19 cellular contexts compared by ENCODE assay signal in the genomic region with DNA sequence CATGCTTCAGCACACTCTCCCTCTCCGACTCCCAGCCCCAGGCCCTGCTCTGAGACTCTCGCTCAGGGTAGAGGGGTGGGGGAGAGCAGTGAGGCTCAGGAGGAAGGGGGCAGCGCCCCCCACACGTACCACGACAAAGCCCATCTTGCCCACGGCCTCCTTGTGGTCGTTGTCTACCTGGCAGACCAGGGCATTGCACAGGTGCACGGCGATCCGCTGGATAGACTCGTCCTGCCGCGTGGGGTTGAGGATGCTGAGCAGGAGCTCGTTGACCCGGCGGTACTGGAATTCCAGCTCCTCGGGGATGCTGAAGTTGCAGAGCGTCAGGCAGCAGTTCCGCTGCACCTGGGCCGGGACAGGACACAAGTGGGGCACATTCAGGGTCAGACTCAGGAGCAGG.
"Had no signal": no experiment of that assay in that cellular context is flagged by ENCODE, and none has a peak within 500 bp of the region (broad histone marks: within the 10 kb centered on the region; RNA-seq: fewer than 3 reads in every experiment).

No MANE protein-coding gene starts in this region.

- H3K4me1 ChIP-seq: body of pancreas, heart right ventricle had no signal

- H3K4me3 ChIP-seq: body of pancreas, cardiac muscle cell, heart right ventricle, lung had no signal

- H3K27me3 ChIP-seq: body of pancreas, cardiac muscle cell, heart right ventricle had no signal

- H3K4me3 Mint-ChIP-seq: activated CD4-positive, alpha-beta memory T cell treated with anti-CD3 and anti-CD28 coated beads, Interleukin-2, amount 10 ng/mL, durations not matched to agents 7 days and 5 days; activated CD4-positive, alpha-beta T cell treated with anti-CD3 and anti-CD28 coated beads, Interleukin-2, amount 10 ng/mL, durations not matched to agents 24 days and 14 days; activated naive CD4-positive, alpha-beta T cell treated with anti-CD3 and anti-CD28 coated beads, Interleukin-2, amount 10 ng/mL, durations not matched to agents 7 days and 5 days; naive thymus-derived CD4-positive, alpha-beta T cell had no signal

- H3K9me3 ChIP-seq: body of pancreas, heart right ventricle had no signal

- DNase-seq: activated CD4-positive, alpha-beta memory T cell treated with anti-CD3 and anti-CD28 coated beads, Interleukin-2, amount 10 ng/mL, durations not matched to agents 7 days and 5 days; activated CD4-positive, alpha-beta T cell treated with anti-CD3 and anti-CD28 coated beads, Interleukin-2, amount 10 ng/mL, durations not matched to agents 24 days and 14 days; activated effector memory CD4-positive, alpha-beta T cell treated with anti-CD3 and anti-CD28 coated beads, Interleukin-2, amount 50 U/mL, for 16 hours; activated naive CD4-positive, alpha-beta T cell treated with anti-CD3 and anti-CD28 coated beads, Interleukin-2, amount 10 ng/mL, durations not matched to agents 7 days and 5 days; anterior cingulate cortex; body of pancreas; foreskin fibroblast; heart right ventricle; naive thymus-derived CD4-positive, alpha-beta T cell; retina; stimulated activated CD4-positive, alpha-beta T cell treated with anti-CD3 and anti-CD28 coated beads, Interleukin-2, amount 100 ng/mL, for 48 hours; stimulated activated CD8-positive, alpha-beta memory T cell treated with anti-CD3 and anti-CD28 coated beads, Interleukin-4, amount 100 ng/mL, for 48 hours; stimulated activated naive CD4-positive, alpha-beta T cell had no signal

- H3K4me1 Mint-ChIP-seq: activated CD4-positive, alpha-beta memory T cell treated with anti-CD3 and anti-CD28 coated beads, Interleukin-2, amount 10 ng/mL, durations not matched to agents 7 days and 5 days; activated CD4-positive, alpha-beta T cell treated with anti-CD3 and anti-CD28 coated beads, Interleukin-2, amount 10 ng/mL, durations not matched to agents 24 days and 14 days; activated naive CD4-positive, alpha-beta T cell treated with anti-CD3 and anti-CD28 coated beads, Interleukin-2, amount 10 ng/mL, durations not matched to agents 7 days and 5 days had no signal

- H3K27ac Mint-ChIP-seq: activated CD4-positive, alpha-beta memory T cell treated with anti-CD3 and anti-CD28 coated beads, Interleukin-2, amount 10 ng/mL, durations not matched to agents 7 days and 5 days; activated CD4-positive, alpha-beta T cell treated with anti-CD3 and anti-CD28 coated beads, Interleukin-2, amount 10 ng/mL, durations not matched to agents 24 days and 14 days; activated naive CD4-positive, alpha-beta T cell treated with anti-CD3 and anti-CD28 coated beads, Interleukin-2, amount 10 ng/mL, durations not matched to agents 7 days and 5 days; progenitor cell of endocrine pancreas had no signal

- H3K27me3 Mint-ChIP-seq: activated CD4-positive, alpha-beta memory T cell treated with anti-CD3 and anti-CD28 coated beads, Interleukin-2, amount 10 ng/mL, durations not matched to agents 7 days and 5 days; activated CD4-positive, alpha-beta T cell treated with anti-CD3 and anti-CD28 coated beads, Interleukin-2, amount 10 ng/mL, durations not matched to agents 24 days and 14 days; activated naive CD4-positive, alpha-beta T cell treated with anti-CD3 and anti-CD28 coated beads, Interleukin-2, amount 10 ng/mL, durations not matched to agents 7 days and 5 days; naive thymus-derived CD4-positive, alpha-beta T cell; progenitor cell of endocrine pancreas had no signal

- FAIRE-seq: endometrium, keratinocyte had no signal

- ATAC-seq: activated CD4-positive, CD25-positive, alpha-beta regulatory T cell treated with anti-CD3 and anti-CD28 coated beads, Interleukin-2, amount 50 U/mL, for 24 hours; body of pancreas; naive thymus-derived CD4-positive, alpha-beta T cell had no signal

- H3K9me3 Mint-ChIP-seq: activated CD4-positive, alpha-beta memory T cell treated with anti-CD3 and anti-CD28 coated beads, Interleukin-2, amount 10 ng/mL, durations not matched to agents 7 days and 5 days; activated CD4-positive, alpha-beta T cell treated with anti-CD3 and anti-CD28 coated beads, Interleukin-2, amount 10 ng/mL, durations not matched to agents 24 days and 14 days; activated naive CD4-positive, alpha-beta T cell treated with anti-CD3 and anti-CD28 coated beads, Interleukin-2, amount 10 ng/mL, durations not matched to agents 7 days and 5 days; naive thymus-derived CD4-positive, alpha-beta T cell had no signal

- H3K27ac ChIP-seq: body of pancreas, cardiac muscle cell, heart right ventricle had no signal
